ENCODE assay signal across 8 cellular contexts in genomic region chr19:48203794-48204628, GRCh38. TPM values are rescaled to one million over a fixed set of nuclear protein-coding genes. Genes with fewer than 3 reads are reported as not detected.
DNase-seq lines count a peak whose midpoint lies in the region; ATAC-seq and TF ChIP-seq lines count a peak whose summit lies in the region.

No MANE protein-coding gene starts in this region.

- peak; percentile 100 for DNase-seq in NCI-H748 (lab: John Stamatoyannopoulos, UW; ENCODE audit: unreplicated experiment)
- DNase-seq in activated CD4-positive, alpha-beta T cell treated with anti-CD3 and anti-CD28 coated beads, Interleukin-2, amount 50 U/mL, for 24 hours (ENCODE audit: low read depth in 1 of 2, low spot score in 1 of 2), result peak; percentile 79 to 89
- peak; percentile 93 to 98 (median 97) for DNase-seq in dorsolateral prefrontal cortex
- peak; percentile 90 for DNase-seq in stimulated activated CD4-positive, alpha-beta T cell treated with anti-CD3 and anti-CD28 coated beads, Interleukin-4, amount 100 ng/mL, for 1 hour

- ATAC-seq in GM19395 (IDR thresholded peaks at IDR 0.05; ENCODE audit: unreplicated experiment), result peak; percentile 94
- ATAC-seq in HG03521 (IDR thresholded peaks at IDR 0.05; ENCODE audit: unreplicated experiment), result peak; percentile 94

- peak overlapping the region in 1 of 2 donors; percentile 67 for H3K9ac ChIP-seq in liver (ENCODE audit: low read depth in 1 of 2, low read length in 2 of 2)

- no peaks in the 10 kb centered on the region for H3K9me3 ChIP-seq in liver (ENCODE audit: control insufficient read depth in 4 of 4, low read length in 3 of 4)

- H3K4me3 ChIP-seq in dorsolateral prefrontal cortex (peak overlapping the region; percentile 52 to 95 (median 78)), liver (ENCODE audit: low read depth in 1 of 3, low read length in 3 of 3) (peak overlapping the region; percentile 61 to 69 (median 66))

- WGBS in liver, result under 1% methylated on average over 34 of the region's 34 CpGs

- H3K27ac ChIP-seq in C4-2B (peak overlapping the region; percentile 70), dorsolateral prefrontal cortex (peak overlapping the region; percentile 51 to 94 (median 85)), liver (ENCODE audit: low read depth in 1 of 2, low read length in 2 of 2) (peak overlapping the region; percentile 38 to 40)

- TF ChIP-seq CTCF in C4-2B (conservative IDR thresholded peaks at IDR 0.05) (no peak), dorsolateral prefrontal cortex (IDR thresholded peaks at IDR 0.05 in 54 of 56, conservative IDR thresholded peaks at IDR 0.05 in 2 of 56; ENCODE audit: low read depth in 1 of 56, partially characterized antibody in 56 of 56) (peak in 46 of 56 donors; percentile 8 to 63 (median 43)), liver (IDR thresholded peaks at IDR 0.05; ENCODE audit: low read depth, low read length, missing input control) (no peak)

- intact Hi-C loops in dorsolateral prefrontal cortex (cut with DNase I), result loop anchor here (1.0 to 5.0 kb wide), 3 partner anchors 34 to 97 kb away; partner anchors contain the start of genes LIG1 (in 1 of the 2) and ZSWIM9 (in 1 of the 2)

- H3K27me3 ChIP-seq in dorsolateral prefrontal cortex (no peaks in the 10 kb centered on the region), liver (ENCODE audit: control insufficient read depth in 4 of 4, insufficient read depth in 4 of 4, low read length in 3 of 4) (no peaks in the 10 kb centered on the region)

- H3K4me1 ChIP-seq in liver (ENCODE audit: control insufficient read depth in 4 of 4, insufficient read depth in 4 of 4, low read length in 3 of 4), result peaks cover 0 to 18% (median 15%) of the 10 kb centered on the region in 4 donors

- peak in 1 of 2 donors; percentile 47 for TF ChIP-seq RAD21 in liver (IDR thresholded peaks at IDR 0.05)

- H3K36me3 ChIP-seq in liver (ENCODE audit: control insufficient read depth in 4 of 4, insufficient read depth in 3 of 4, low read depth in 1 of 4, low read length in 3 of 4), result no peaks in the 10 kb centered on the region

TF ChIP-seq in liver, 16 proteins besides CTCF, POLR2A, EP300 and RAD21:
- no peak for TF ChIP-seq HNF4A (conservative IDR thresholded peaks at IDR 0.05)
- TF ChIP-seq GABPA (IDR thresholded peaks at IDR 0.05 in 1 of 2, conservative IDR thresholded peaks at IDR 0.05 in 1 of 2), result peak in 1 of 2 donors; percentile 65
- TF ChIP-seq ZBTB33 (IDR thresholded peaks at IDR 0.05), result peak; percentile 47
- TF ChIP-seq HNF4G (IDR thresholded peaks at IDR 0.05), result no peak
- TF ChIP-seq REST (IDR thresholded peaks at IDR 0.05), result no peak
- TF ChIP-seq ATF3 (IDR thresholded peaks at IDR 0.05), result no peak
- TF ChIP-seq MAX (IDR thresholded peaks at IDR 0.05), result peak; percentile 89
- peak; percentile 81 for TF ChIP-seq TAF1 (conservative IDR thresholded peaks at IDR 0.05)
- TF ChIP-seq FOXA2 (IDR thresholded peaks at IDR 0.05), result no peak
- TF ChIP-seq JUND (IDR thresholded peaks at IDR 0.05), result peak in 1 of 2 donors; percentile 48
- TF ChIP-seq NR2F2 (IDR thresholded peaks at IDR 0.05), result no peak
- peak; percentile 87 for TF ChIP-seq YY1 (IDR thresholded peaks at IDR 0.05)
- no peak for TF ChIP-seq FOXA1 (IDR thresholded peaks at IDR 0.05)
- TF ChIP-seq SP1 (IDR thresholded peaks at IDR 0.05), result peak; percentile 66
- peak; percentile 32 to 40 for TF ChIP-seq RXRA (IDR thresholded peaks at IDR 0.05)
- TF ChIP-seq EGR1 (IDR thresholded peaks at IDR 0.05; ENCODE audit: low read depth in 2 of 2), result no peak

RNA-seq across cellular contexts. Expression of gene ZSWIM9, which starts 33.5 kb away (rescaled TPM):
- total RNA-seq in dorsolateral prefrontal cortex (10 to 100 TPM; 14.1 to 42.1 (median 18.4) TPM), liver (1 to 10 TPM; 1.6 to 2.5 TPM)
- polyA plus RNA-seq in liver, result 1 to 10 TPM in 1 of 2 donors, under 1 TPM in 1; 0.25 to 1.6 TPM

RNA-seq across cellular contexts. Expression of gene LIG1, which starts 33.9 kb away (rescaled TPM):
- total RNA-seq in dorsolateral prefrontal cortex (10 to 100 TPM; 12.7 to 39.6 (median 22.5) TPM), liver (10 to 100 TPM in 1 of 2 donors, 1 to 10 TPM in 1; 6.3 to 61.5 TPM)
- polyA plus RNA-seq in liver, result 1 to 10 TPM; 6.7 to 7.5 TPM

RNA-seq across cellular contexts. Expression of gene CARD8, which starts 51.7 kb away (rescaled TPM):
- 10 to 100 TPM; 10.8 to 45.2 (median 24.0) TPM for total RNA-seq in dorsolateral prefrontal cortex
- 10 to 100 TPM; 30.9 to 36.3 TPM for total RNA-seq in liver
- 10 to 100 TPM in 1 of 2 donors, 1 to 10 TPM in 1; 9.4 to 13.8 TPM for polyA plus RNA-seq in liver

Comparison
In these comparisons a context has a peak if more than half of its experiments do, and no peak if none do; other contexts are left out.
1. Peak in every context shown above with its lines: DNase-seq, ATAC-seq, H3K4me3 ChIP-seq and H3K27ac ChIP-seq.
2. CTCF ChIP-seq: peak in dorsolateral prefrontal cortex (46 of 56); none in C4-2B (single experiment) and liver (single experiment).
3. RNA of gene ZSWIM9, which starts 33.5 kb away (total RNA-seq): 14.1 to 42.1 TPM in dorsolateral prefrontal cortex; 1.6 to 2.5 TPM in liver; every median in the first group is over 4 times any median in the second.